1 cellular context compared by ENCODE assay signal in genomic region chr14:105248368-105249174, GRCh38.
TF ChIP-seq lines count a peak whose summit lies in the region.

BTBD6 (plus strand) TSS chr14:105248533; CDS start chr14:105248712, 179 bp downstream.

TF ChIP-seq in SK-N-SH, 30 proteins besides CTCF, POLR2A, EP300 and RAD21 (continued from another document):
- no peak for TF ChIP-seq TCF12 (IDR thresholded peaks at IDR 0.05)
- no peak for TF ChIP-seq SMC3 (IDR thresholded peaks at IDR 0.05; ENCODE audit: low read depth, low read length)
- no peak for TF ChIP-seq FOSL2 (IDR thresholded peaks at IDR 0.05; ENCODE audit: borderline replicate concordance, low read depth)
- TF ChIP-seq, protein P1, sequence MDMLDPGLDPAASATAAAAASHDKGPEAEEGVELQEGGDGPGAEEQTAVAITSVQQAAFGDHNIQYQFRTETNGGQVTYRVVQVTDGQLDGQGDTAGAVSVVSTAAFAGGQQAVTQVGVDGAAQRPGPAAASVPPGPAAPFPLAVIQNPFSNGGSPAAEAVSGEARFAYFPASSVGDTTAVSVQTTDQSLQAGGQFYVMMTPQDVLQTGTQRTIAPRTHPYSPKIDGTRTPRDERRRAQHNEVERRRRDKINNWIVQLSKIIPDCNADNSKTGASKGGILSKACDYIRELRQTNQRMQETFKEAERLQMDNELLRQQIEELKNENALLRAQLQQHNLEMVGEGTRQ (IDR thresholded peaks at IDR 0.05; ENCODE audit: borderline replicate concordance, low read depth, low read length): no peak
- TF ChIP-seq CHD2 (IDR thresholded peaks at IDR 0.05; ENCODE audit: low read length, partially characterized antibody): no peak
- TF ChIP-seq FOXM1 (IDR thresholded peaks at IDR 0.05; ENCODE audit: low read depth): no peak
- TF ChIP-seq GATA2 (CRISPR knock-in tag; IDR thresholded peaks at IDR 0.05): no peak
- TF ChIP-seq, protein P2, sequence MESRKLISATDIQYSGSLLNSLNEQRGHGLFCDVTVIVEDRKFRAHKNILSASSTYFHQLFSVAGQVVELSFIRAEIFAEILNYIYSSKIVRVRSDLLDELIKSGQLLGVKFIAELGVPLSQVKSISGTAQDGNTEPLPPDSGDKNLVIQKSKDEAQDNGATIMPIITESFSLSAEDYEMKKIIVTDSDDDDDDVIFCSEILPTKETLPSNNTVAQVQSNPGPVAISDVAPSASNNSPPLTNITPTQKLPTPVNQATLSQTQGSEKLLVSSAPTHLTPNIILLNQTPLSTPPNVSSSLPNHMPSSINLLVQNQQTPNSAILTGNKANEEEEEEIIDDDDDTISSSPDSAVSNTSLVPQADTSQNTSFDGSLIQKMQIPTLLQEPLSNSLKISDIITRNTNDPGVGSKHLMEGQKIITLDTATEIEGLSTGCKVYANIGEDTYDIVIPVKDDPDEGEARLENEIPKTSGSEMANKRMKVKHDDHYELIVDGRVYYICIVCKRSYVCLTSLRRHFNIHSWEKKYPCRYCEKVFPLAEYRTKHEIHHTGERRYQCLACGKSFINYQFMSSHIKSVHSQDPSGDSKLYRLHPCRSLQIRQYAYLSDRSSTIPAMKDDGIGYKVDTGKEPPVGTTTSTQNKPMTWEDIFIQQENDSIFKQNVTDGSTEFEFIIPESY (IDR thresholded peaks at IDR 0.05; ENCODE audit: borderline replicate concordance, low read depth): no peak
- no peak for TF ChIP-seq SIN3A (IDR thresholded peaks at IDR 0.05; ENCODE audit: borderline replicate concordance, low read depth, low read length)
- TF ChIP-seq, protein P3, sequence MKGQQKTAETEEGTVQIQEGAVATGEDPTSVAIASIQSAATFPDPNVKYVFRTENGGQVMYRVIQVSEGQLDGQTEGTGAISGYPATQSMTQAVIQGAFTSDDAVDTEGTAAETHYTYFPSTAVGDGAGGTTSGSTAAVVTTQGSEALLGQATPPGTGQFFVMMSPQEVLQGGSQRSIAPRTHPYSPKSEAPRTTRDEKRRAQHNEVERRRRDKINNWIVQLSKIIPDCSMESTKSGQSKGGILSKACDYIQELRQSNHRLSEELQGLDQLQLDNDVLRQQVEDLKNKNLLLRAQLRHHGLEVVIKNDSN (IDR thresholded peaks at IDR 0.05; ENCODE audit: borderline replicate concordance, low read depth): no peak
- TF ChIP-seq JUND (IDR thresholded peaks at IDR 0.05): no peak
- TF ChIP-seq ELF1 (IDR thresholded peaks at IDR 0.05): no peak
- TF ChIP-seq IRF3 (IDR thresholded peaks at IDR 0.05; ENCODE audit: low read depth, low read length): no peak
